ENCODE assay signal across 8 cellular contexts in the genomic region with DNA sequence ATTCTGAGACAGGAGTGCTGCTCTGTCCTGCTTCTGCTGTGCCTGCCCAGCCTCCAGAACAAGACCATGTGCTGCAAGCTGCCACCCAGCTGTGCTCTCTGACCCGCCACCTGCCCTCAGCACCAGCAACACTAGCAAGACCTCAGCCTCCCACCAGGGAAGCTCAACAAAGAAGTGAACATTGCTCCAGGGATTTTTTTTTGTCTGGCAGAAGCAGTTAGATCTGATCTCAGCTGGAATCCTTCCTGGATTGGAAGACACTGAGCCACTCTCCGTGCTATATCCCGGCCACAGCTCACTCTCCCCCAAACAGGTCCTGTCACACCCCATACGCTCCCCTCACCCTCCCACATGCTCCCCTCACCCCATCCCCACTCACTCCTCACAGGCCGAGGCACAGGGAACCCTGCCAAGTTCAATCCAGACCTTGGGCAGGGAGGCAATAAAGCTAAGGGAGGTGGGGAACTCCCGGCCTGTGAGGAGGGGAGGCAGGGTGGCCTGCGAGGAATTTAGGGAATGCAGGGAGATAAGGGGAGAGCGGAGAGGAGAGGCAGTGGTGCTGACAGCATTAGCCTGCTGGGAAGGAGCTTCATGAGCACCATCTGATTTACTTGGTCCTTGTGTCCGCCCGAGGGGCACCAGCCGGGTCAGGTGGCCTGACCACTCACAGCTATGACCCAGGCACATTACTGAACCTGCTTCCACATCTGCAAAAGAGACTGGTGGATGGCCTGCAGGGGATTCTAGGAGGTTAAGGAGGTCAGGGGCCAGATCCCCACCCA. TPM values are rescaled to one million over a fixed set of nuclear protein-coding genes. Genes with fewer than 3 reads are reported as not detected.
DNase-seq lines count a peak whose midpoint lies in the region; ATAC-seq lines count a peak whose summit lies in the region.

No MANE protein-coding gene starts in this region.

- H3K9me3 ChIP-seq in ectodermal cell (ENCODE audit: control insufficient read depth, low read length): no peaks in the 10 kb centered on the region

- peaks cover 70% of the 10 kb centered on the region for H3K4me1 ChIP-seq in ectodermal cell (ENCODE audit: control insufficient read depth, insufficient read depth, low read length)

- H3K27me3 ChIP-seq in ectodermal cell (ENCODE audit: control insufficient read depth, insufficient read depth, low read length, poor library complexity, severe bottlenecking): no peaks in the 10 kb centered on the region

- no peaks in the 10 kb centered on the region for H3K36me3 ChIP-seq in ectodermal cell (ENCODE audit: control insufficient read depth, insufficient read depth, low read length)

- WGBS in ectodermal cell, 2 experiments: 15% methylated on average over 11 of the region's 11 CpGs

- no peak overlapping the region for H3K4me3 ChIP-seq in ectodermal cell (ENCODE audit: insufficient read depth, low read depth, low read length)

- peak; percentile 73 for DNase-seq in AG20443 (ENCODE audit: low spot score)
- DNase-seq in NCI-H1694 (lab: John Stamatoyannopoulos, UW): peak; percentile 41
- peak; percentile 45 for DNase-seq in mucosa of gallbladder (ENCODE audit: low spot score)
- no peak for DNase-seq in NK-92 (lab: John Stamatoyannopoulos, UW; ENCODE audit: unreplicated experiment)
- DNase-seq in NCI-H1048 (lab: John Stamatoyannopoulos, UW): no peak
- no peak for DNase-seq in RKO (ENCODE audit: low spot score)

- no peak for ATAC-seq in HG03442 (IDR thresholded peaks at IDR 0.05; ENCODE audit: unreplicated experiment)

- H3K27ac ChIP-seq in ectodermal cell (ENCODE audit: insufficient read depth, low read depth, low read length, poor library complexity, severe bottlenecking): peak overlapping the region; percentile 80

RNA-seq across cellular contexts. Expression of a gene that starts 29.7 kb away (rescaled TPM):
- 67.5 TPM for polyA plus RNA-seq in ectodermal cell (2013, experiment 1 of 4)
- polyA plus RNA-seq in ectodermal cell (2013, experiment 2 of 4): 71.2 TPM
- polyA plus RNA-seq in ectodermal cell (2013, experiment 3 of 4): 48.8 TPM
- 50.3 TPM for polyA plus RNA-seq in ectodermal cell (2013, experiment 4 of 4)
- total RNA-seq in mucosa of gallbladder: 41.3 TPM

Comparison
In these comparisons a context has a peak if more than half of its experiments do, and no peak if none do; other contexts are left out.
1. DNase-seq: peak in AG20443 (single experiment), NCI-H1694 (single experiment) and mucosa of gallbladder (single experiment); none in NK-92 (single experiment), NCI-H1048 (single experiment) and RKO (single experiment).